In genomic region chr11:8092587-8093424, GRCh38 we compare ENCODE assay signal across 8 cellular contexts. TPM values are rescaled to one million over a fixed set of nuclear protein-coding genes. Genes with fewer than 3 reads are reported as not detected.
DNase-seq lines count a peak whose midpoint lies in the region; TF ChIP-seq lines count a peak whose summit lies in the region.

No MANE protein-coding gene starts in this region.

- H3K4me3 ChIP-seq in NB4 (ENCODE audit: low read depth, low read length): no peak overlapping the region

- H3K27ac Mint-ChIP-seq in T-helper 2 cell treated with Interferon-gamma antibody and Interleukin-4, amounts not matched to agents 5 μg/mL and 100 μg/mL, for 36 hours: no peak overlapping the region

- no peaks in the 10 kb centered on the region for H3K9me3 Mint-ChIP-seq in T-helper 2 cell treated with Interferon-gamma antibody and Interleukin-4, amounts not matched to agents 5 μg/mL and 100 μg/mL, for 36 hours

- peak overlapping the region; percentile 27 for H3K27ac ChIP-seq in temporal lobe (ENCODE audit: low read depth, low read length)

- POLR2A ChIA-PET in HEK293T (lab: Yijun Ruan, JAX): no interaction called here

- CTCF ChIA-PET in HEK293T (lab: Yijun Ruan, JAX): interaction anchor here (0.9 to 2.8 kb wide), 3 partner anchors 72 to 86 kb away, joined by 3 to 25 read pairs (median 8); no protein-coding TSS in a partner anchor

- H3K36me3 Mint-ChIP-seq in T-helper 2 cell treated with Interferon-gamma antibody and Interleukin-4, amounts not matched to agents 5 μg/mL and 100 μg/mL, for 36 hours (ENCODE audit: low read depth): no peaks in the 10 kb centered on the region

- H3K4me1 Mint-ChIP-seq in T-helper 2 cell treated with Interferon-gamma antibody and Interleukin-4, amounts not matched to agents 5 μg/mL and 100 μg/mL, for 36 hours (ENCODE audit: low read depth): no peaks in the 10 kb centered on the region

- peak; percentile 51 for DNase-seq in NCI-H2029 (lab: John Stamatoyannopoulos, UW)
- no peak for DNase-seq in NCI-H2029 treated with DMSO at 0.1 percent for 48 hours (lab: John Stamatoyannopoulos, UW)
- DNase-seq in HEK293T (ENCODE audit: extremely low spot score): peak; percentile 72
- peak; percentile 51 for DNase-seq in NB4 (ENCODE audit: low read depth)
- peak; percentile 18 for DNase-seq in T-helper 2 cell treated with Interferon-gamma antibody and Interleukin-4, amounts not matched to agents 5 μg/mL and 100 μg/mL, for 36 hours (ENCODE audit: low spot score)
- DNase-seq in ecto neural progenitor cell (ENCODE audit: low spot score): peak; percentile 27
- peak; percentile 55 for DNase-seq in mesenteric fat pad (ENCODE audit: low spot score)

- peak; percentile 53 for TF ChIP-seq CTCF in NB4 (IDR thresholded peaks at IDR 0.05; ENCODE audit: low read depth, low read length)

- no peaks in the 10 kb centered on the region for H3K27me3 Mint-ChIP-seq in T-helper 2 cell treated with Interferon-gamma antibody and Interleukin-4, amounts not matched to agents 5 μg/mL and 100 μg/mL, for 36 hours (ENCODE audit: low read depth)

- H3K4me3 Mint-ChIP-seq in T-helper 2 cell treated with Interferon-gamma antibody and Interleukin-4, amounts not matched to agents 5 μg/mL and 100 μg/mL, for 36 hours: no peak overlapping the region

- no peak for TF ChIP-seq POLR2A in NB4 (IDR thresholded peaks at IDR 0.05; ENCODE audit: extremely low read depth, insufficient read length)

TF ChIP-seq in HEK293T, 16 proteins besides CTCF, POLR2A, EP300 and RAD21:
- TF ChIP-seq ELF4 (IDR thresholded peaks at IDR 0.05) (no peak), PKNOX1 (IDR thresholded peaks at IDR 0.05) (no peak), BHLHE40 (IDR thresholded peaks at IDR 0.05; ENCODE audit: borderline replicate concordance) (no peak), ZNF384 (IDR thresholded peaks at IDR 0.05) (no peak), NFRKB (IDR thresholded peaks at IDR 0.05) (no peak), TARDBP (IDR thresholded peaks at IDR 0.05) (no peak), SP1 (IDR thresholded peaks at IDR 0.05) (no peak), FOXA1 (IDR thresholded peaks at IDR 0.05) (no peak), HDGF (IDR thresholded peaks at IDR 0.05; ENCODE audit: borderline replicate concordance) (no peak), LEF1 (IDR thresholded peaks at IDR 0.05; ENCODE audit: borderline replicate concordance) (no peak), L3MBTL2 (conservative IDR thresholded peaks at IDR 0.05) (no peak), CTBP1 (IDR thresholded peaks at IDR 0.05; ENCODE audit: borderline replicate concordance) (no peak), FOXM1 (IDR thresholded peaks at IDR 0.05; ENCODE audit: borderline replicate concordance) (no peak), FOXK2 (IDR thresholded peaks at IDR 0.05) (no peak), SUZ12 (IDR thresholded peaks at IDR 0.05) (no peak), ARNT (IDR thresholded peaks at IDR 0.05) (no peak)

RNA-seq across cellular contexts. Expression of gene TUB, which starts 11.8 kb away (rescaled TPM):
- total RNA-seq in mesenteric fat pad (5.9 TPM), temporal lobe (77.0 TPM)

Comparison
In these comparisons a context has a peak if more than half of its experiments do, and no peak if none do; other contexts are left out.
1. RNA of gene TUB, which starts 11.8 kb away (total RNA-seq): 77.0 TPM in temporal lobe (single experiment); 5.9 TPM in mesenteric fat pad (single experiment); every median in the first group is over 10 times any median in the second.